Comparison of ENCODE assay signal across 1 cellular context in genomic region chr11:36115378-36115801, GRCh38.
TF ChIP-seq lines count a peak whose summit lies in the region.

No MANE protein-coding gene starts in this region.

TF ChIP-seq in K562, 482 proteins besides CTCF, POLR2A, EP300 and RAD21 (continued from another document and continues in another):
- TF ChIP-seq E2F8 (IDR thresholded peaks at IDR 0.05; ENCODE audit: low read depth, partially characterized antibody) (no peak), XRCC4 (IDR thresholded peaks at IDR 0.05; ENCODE audit: extremely low read depth, insufficient read depth, insufficient read length) (no peak), ZSCAN29 (IDR thresholded peaks at IDR 0.05) (no peak), KAT2B (IDR thresholded peaks at IDR 0.05; ENCODE audit: low read depth, low read length) (no peak), SRF (CRISPR knock-in tag; IDR thresholded peaks at IDR 0.05) (no peak), ZNF407 (IDR thresholded peaks at IDR 0.05; ENCODE audit: low read depth) (no peak), SP2 (IDR thresholded peaks at IDR 0.05; ENCODE audit: extremely low read depth, low read depth, low read length, poor library complexity, severe bottlenecking) (no peak), JUND (IDR thresholded peaks at IDR 0.05; ENCODE audit: borderline replicate concordance, low read depth, low read length) (peak; percentile 73), JUND (tag; IDR thresholded peaks at IDR 0.05; ENCODE audit: borderline replicate concordance, low read depth, low read length) (peak; percentile 83; the same call in 1 of the 3 replicates), NR2C1 (IDR thresholded peaks at IDR 0.05) (peak; percentile 61; the same call in 1 of the 2 replicates), NR2C1 (tag; IDR thresholded peaks at IDR 0.05) (peak; percentile 88), SRSF9 (IDR thresholded peaks at IDR 0.05; ENCODE audit: borderline replicate concordance, low read depth, low read length) (no peak), ZNF316 (IDR thresholded peaks at IDR 0.05) (peak; percentile 93), ZNF707 (CRISPR knock-in tag; conservative IDR thresholded peaks at IDR 0.05) (no peak), KAT8 (IDR thresholded peaks at IDR 0.05; ENCODE audit: low read depth) (no peak), BRF1 (IDR thresholded peaks at IDR 0.05; ENCODE audit: borderline replicate concordance, extremely low read depth, insufficient read length) (no peak), TBL1XR1 (IDR thresholded peaks at IDR 0.05; ENCODE audit: low read length in 2 of 2) (peak in 1 of 2 experiments; percentile 74; a peak in 2 of 4 replicates), ARHGAP35 (IDR thresholded peaks at IDR 0.05; ENCODE audit: partially characterized antibody) (no peak), ZNF644 (tag; IDR thresholded peaks at IDR 0.05; ENCODE audit: low read depth) (peak; percentile 64; the same call in 1 of the 2 replicates), SMAD2 (IDR thresholded peaks at IDR 0.05; ENCODE audit: low read depth, low read length) (no peak), CBFA2T3 (IDR thresholded peaks at IDR 0.05) (peak; percentile 69), ZFP91 (CRISPR knock-in tag; IDR thresholded peaks at IDR 0.05) (no peak), TEAD4 (IDR thresholded peaks at IDR 0.05; ENCODE audit: low read length) (peak; percentile 63), TEAD4 (CRISPR knock-in tag; IDR thresholded peaks at IDR 0.05; ENCODE audit: borderline replicate concordance) (no peak), PBX2 (CRISPR knock-in tag; IDR thresholded peaks at IDR 0.05; ENCODE audit: low read depth) (no peak), PBX2 (tag; conservative IDR thresholded peaks at IDR 0.05; ENCODE audit: low read depth) (peak; percentile 65; the same call in 1 of the 2 replicates), EHMT2 (IDR thresholded peaks at IDR 0.05) (no peak), RREB1 (CRISPR knock-in tag; IDR thresholded peaks at IDR 0.05) (0 out of 2 replicates have a peak, but pooled peaks have one; percentile 69), FOXP1 (CRISPR knock-in tag; IDR thresholded peaks at IDR 0.05) (no peak), MEIS2 (IDR thresholded peaks at IDR 0.05; ENCODE audit: partially characterized antibody) (peak; percentile 87), ATF6 (CRISPR knock-in tag; IDR thresholded peaks at IDR 0.05) (no peak), TAL1 (IDR thresholded peaks at IDR 0.05) (no peak; the same call in 1 of the 2 replicates)
